In genomic region chr2:176490061-176490861, GRCh38 we compare ENCODE assay signal across 11 cellular contexts.
DNase-seq lines count a peak whose midpoint lies in the region; ATAC-seq and TF ChIP-seq lines count a peak whose summit lies in the region.
"Had no signal": no experiment of that assay in that cellular context is flagged by ENCODE, and none has a peak within 500 bp of the region (broad histone marks: within the 10 kb centered on the region; RNA-seq: fewer than 3 reads in every experiment).

No MANE protein-coding gene starts in this region.

- no peaks in the 10 kb centered on the region for H3K36me3 Mint-ChIP-seq in activated T-cell treated with anti-CD3 and anti-CD28 coated beads, Interleukin-2, amount 50 U/mL, for 4 hours (ENCODE audit: insufficient read depth)
- H3K36me3 Mint-ChIP-seq: CD14-positive monocyte had no signal

- intact Hi-C loops in posterior cingulate gyrus (cut with DNase I), result no loop called here

- TF ChIP-seq CTCF in right atrium auricular region (IDR thresholded peaks at IDR 0.05), result no peak

- no peaks in the 10 kb centered on the region for H3K27me3 ChIP-seq in right atrium auricular region

- peaks cover 5% of the 10 kb centered on the region for H3K4me1 Mint-ChIP-seq in activated T-cell treated with anti-CD3 and anti-CD28 coated beads, Interleukin-2, amount 50 U/mL, for 4 hours (ENCODE audit: low read depth)

- no peak overlapping the region for H3K4me3 Mint-ChIP-seq in activated T-cell treated with anti-CD3 and anti-CD28 coated beads, Interleukin-2, amount 50 U/mL, for 4 hours

- DNase-seq in C1 segment of cervical spinal cord (lab: John Stamatoyannopoulos, UW) (peak in 8 of 14 donors; percentile 7 to 62 (median 32)), right atrium auricular region (ENCODE audit: low spot score) (no peak), posterior cingulate gyrus (peak in 7 of 10 donors; percentile 11 to 86 (median 54)), T-helper 9 cell (no peak)
- no peak for DNase-seq in activated T-cell treated with anti-CD3 and anti-CD28 coated beads, Interleukin-2, amount 50 U/mL, for 4 hours
- DNase-seq: NCI-H526 had no signal

- H3K9me3 ChIP-seq in right atrium auricular region, result no peaks in the 10 kb centered on the region

- H3K27me3 Mint-ChIP-seq in activated T-cell treated with anti-CD3 and anti-CD28 coated beads, Interleukin-2, amount 50 U/mL, for 4 hours (ENCODE audit: low read depth), result peaks cover 44% of the 10 kb centered on the region

- peaks cover 0 to 30% of the 10 kb centered on the region in 2 donors for H3K4me1 ChIP-seq in right atrium auricular region

- H3K9me3 Mint-ChIP-seq in activated T-cell treated with anti-CD3 and anti-CD28 coated beads, Interleukin-2, amount 50 U/mL, for 4 hours, result no peaks in the 10 kb centered on the region

- H3K27ac ChIP-seq in angular gyrus (ENCODE audit: low read depth, low read length), result peak overlapping the region; percentile 16
- H3K27ac ChIP-seq in right atrium auricular region, result peak overlapping the region; percentile 64 to 80
- H3K27ac ChIP-seq: VCaP had no signal

- ATAC-seq in activated T-cell treated with anti-CD3 and anti-CD28 coated beads, Interleukin-2, amount 50 U/mL, for 4 hours, result no peak
- no peak for ATAC-seq in HG02840 (IDR thresholded peaks at IDR 0.05; ENCODE audit: low FRiP score, unreplicated experiment)
- no peak for ATAC-seq in HG03342 (IDR thresholded peaks at IDR 0.05; ENCODE audit: unreplicated experiment)

- peak overlapping the region in 1 of 2 donors; percentile 20 for H3K4me3 ChIP-seq in right atrium auricular region

- H3K36me3 ChIP-seq in right atrium auricular region, result no peaks in the 10 kb centered on the region

Comparison
In these comparisons a context has a peak if more than half of its experiments do, and no peak if none do; other contexts are left out.
1. DNase-seq: peak in C1 segment of cervical spinal cord (8 of 14) and posterior cingulate gyrus (7 of 10); none in right atrium auricular region (single experiment), activated T-cell treated with anti-CD3 and anti-CD28 coated beads, Interleukin-2, amount 50 U/mL, for 4 hours (single experiment) and T-helper 9 cell (single experiment).